ENCODE assay signal across 1 cellular context in the genomic region with DNA sequence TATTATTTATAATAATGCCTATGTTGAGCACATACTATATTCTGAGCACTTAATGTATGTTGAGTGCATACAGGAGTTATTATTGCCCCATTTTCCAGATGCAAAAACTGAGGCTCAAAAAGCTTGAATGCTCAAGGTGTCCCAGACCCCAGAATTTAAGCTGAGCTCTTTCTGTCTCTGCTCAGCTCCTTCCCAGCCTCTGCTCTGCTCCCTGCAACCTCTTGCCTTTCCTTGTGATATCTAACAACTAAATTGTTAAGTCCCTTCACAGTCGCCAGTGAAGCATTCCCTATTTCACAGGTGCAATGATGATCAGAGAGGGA.
TF ChIP-seq lines count a peak whose summit lies in the region.

No MANE protein-coding gene starts in this region.

TF ChIP-seq in GM23338, 12 proteins besides CTCF, POLR2A, EP300 and RAD21 (continued from another document):
- TF ChIP-seq ZNF462 (CRISPR knock-in tag; IDR thresholded peaks at IDR 0.05) (no peak), REST (IDR thresholded peaks at IDR 0.05; ENCODE audit: unreplicated experiment) (no peak)
